17 cellular contexts compared by ENCODE assay signal in genomic region chr20:41279546-41280225, GRCh38. TPM values are rescaled to one million over a fixed set of nuclear protein-coding genes. Genes with fewer than 3 reads are reported as not detected.
DNase-seq lines count a peak whose midpoint lies in the region; ATAC-seq, FAIRE-seq and TF ChIP-seq lines count a peak whose summit lies in the region.
"Had no signal": no experiment of that assay in that cellular context is flagged by ENCODE, and none has a peak within 500 bp of the region (broad histone marks: within the 10 kb centered on the region; RNA-seq: fewer than 3 reads in every experiment).

No MANE protein-coding gene starts in this region.

- TF ChIP-seq EP300 in sigmoid colon (IDR thresholded peaks at IDR 0.05) = no peak

- H3K9me3 ChIP-seq in sigmoid colon = no peaks in the 10 kb centered on the region
- H3K9me3 ChIP-seq: transverse colon had no signal

- no peaks in the 10 kb centered on the region for H3K27me3 ChIP-seq in sigmoid colon
- H3K27me3 ChIP-seq: transverse colon had no signal

- H3K27ac Mint-ChIP-seq in osteocyte (ENCODE audit: unreplicated experiment) = peak overlapping the region; percentile 68
- H3K27ac Mint-ChIP-seq: activated T-helper 17 cell treated with anti-CD3 and anti-CD28 coated beads, Interleukin-2, amount 50 U/mL, for 72 hours; B cell; progenitor cell of endocrine pancreas had no signal

- no peak overlapping the region for H3K4me3 Mint-ChIP-seq in osteocyte (ENCODE audit: unreplicated experiment)
- H3K4me3 Mint-ChIP-seq: activated T-helper 17 cell treated with anti-CD3 and anti-CD28 coated beads, Interleukin-2, amount 50 U/mL, for 72 hours; B cell had no signal

- TF ChIP-seq POLR2A in sigmoid colon (IDR thresholded peaks at IDR 0.05) = no peak

- 35 to 50% methylated on average over 3 of the region's 3 CpGs for WGBS in sigmoid colon, 2 donors

- no peaks in the 10 kb centered on the region for H3K36me3 ChIP-seq in sigmoid colon
- H3K36me3 ChIP-seq: transverse colon had no signal

- intact Hi-C loops in sigmoid colon (cut with DNase I) = no loop called here

- H3K4me1 Mint-ChIP-seq in osteocyte (ENCODE audit: unreplicated experiment) = peaks cover 41% of the 10 kb centered on the region
- H3K4me1 Mint-ChIP-seq: activated T-helper 17 cell treated with anti-CD3 and anti-CD28 coated beads, Interleukin-2, amount 50 U/mL, for 72 hours had no signal

- no peak overlapping the region for H3K4me3 ChIP-seq in sigmoid colon
- H3K4me3 ChIP-seq: GM23248, transverse colon had no signal

- in situ Hi-C loops in GM13976 (cut with MboI; ENCODE audit: low sequenced_read_pairs, unreplicated experiment) = no loop called here

- H3K27ac ChIP-seq in cingulate gyrus (ENCODE audit: low read depth, low read length) (peak overlapping the region; percentile 79), sigmoid colon (no peak overlapping the region)
- H3K27ac ChIP-seq: GM23248, transverse colon had no signal

- no peaks in the 10 kb centered on the region for H3K27me3 Mint-ChIP-seq in osteocyte (ENCODE audit: unreplicated experiment)
- H3K27me3 Mint-ChIP-seq: activated T-helper 17 cell treated with anti-CD3 and anti-CD28 coated beads, Interleukin-2, amount 50 U/mL, for 72 hours; B cell; progenitor cell of endocrine pancreas had no signal

- peaks cover 2% of the 10 kb centered on the region for H3K36me3 Mint-ChIP-seq in osteocyte (ENCODE audit: unreplicated experiment)

- ATAC-seq in GM21825 (IDR thresholded peaks at IDR 0.05; ENCODE audit: unreplicated experiment) = peak; percentile 69
- no peak for ATAC-seq in HG02798 (IDR thresholded peaks at IDR 0.05; ENCODE audit: poor library complexity, unreplicated experiment)
- ATAC-seq: activated T-helper 17 cell treated with anti-CD3 and anti-CD28 coated beads, Interleukin-2, amount 50 U/mL, for 72 hours had no signal

- DNase-seq in GM13976 (ENCODE audit: low spot score) = peak; percentile 52
- no peak for DNase-seq in osteocyte (ENCODE audit: extremely low spot score, unreplicated experiment)
- DNase-seq in HT-29 (ENCODE audit: low spot score) = no peak
- DNase-seq in sigmoid colon = no peak
- no peak for DNase-seq in urothelium cell line (ENCODE audit: low spot score)
- DNase-seq: activated CD4-positive, alpha-beta T cell treated with anti-CD3 and anti-CD28 coated beads, Interleukin-2, amount 50 U/mL, for 48 hours; aorta; DMS153; GM23248; SIG-M5; transverse colon had no signal

- no peak for FAIRE-seq in urothelium cell line (lab: Jason Lieb, UNC)

- H3K4me1 ChIP-seq in sigmoid colon = peaks cover 0 to 21% (median 11%) of the 10 kb centered on the region in 4 donors

- no peak for TF ChIP-seq CTCF in GM13976 (IDR thresholded peaks at IDR 0.05; ENCODE audit: borderline replicate concordance, control extremely low read depth, extremely low read depth, insufficient read depth, missing control alignments)
- no peak for TF ChIP-seq CTCF in osteocyte (IDR thresholded peaks at IDR 0.05)
- no peak for TF ChIP-seq CTCF in sigmoid colon (IDR thresholded peaks at IDR 0.05)

- peaks cover 3% of the 10 kb centered on the region for H3K9me3 Mint-ChIP-seq in osteocyte (ENCODE audit: unreplicated experiment)
- H3K9me3 Mint-ChIP-seq: activated T-helper 17 cell treated with anti-CD3 and anti-CD28 coated beads, Interleukin-2, amount 50 U/mL, for 72 hours had no signal

RNA-seq across cellular contexts. Expression of gene ZHX3, which starts 37.8 kb away (rescaled TPM):
- 43.1 and 44.5 TPM in 2 replicates for total RNA-seq in osteocyte
- 6.0 and 7.0 TPM in 2 replicates for total RNA-seq in HT-29 (2014; rRNA removed; shearing (Covaris generic))
- total RNA-seq in sigmoid colon = 10 to 100 TPM; 39.2 to 69.0 (median 51.1) TPM
- 10 to 100 TPM in 1 of 3 donors, 1 to 10 TPM in 2; 3.6 to 13.8 (median 4.4) TPM for polyA plus RNA-seq in sigmoid colon
